8 cellular contexts compared by ENCODE assay signal in the genomic region with DNA sequence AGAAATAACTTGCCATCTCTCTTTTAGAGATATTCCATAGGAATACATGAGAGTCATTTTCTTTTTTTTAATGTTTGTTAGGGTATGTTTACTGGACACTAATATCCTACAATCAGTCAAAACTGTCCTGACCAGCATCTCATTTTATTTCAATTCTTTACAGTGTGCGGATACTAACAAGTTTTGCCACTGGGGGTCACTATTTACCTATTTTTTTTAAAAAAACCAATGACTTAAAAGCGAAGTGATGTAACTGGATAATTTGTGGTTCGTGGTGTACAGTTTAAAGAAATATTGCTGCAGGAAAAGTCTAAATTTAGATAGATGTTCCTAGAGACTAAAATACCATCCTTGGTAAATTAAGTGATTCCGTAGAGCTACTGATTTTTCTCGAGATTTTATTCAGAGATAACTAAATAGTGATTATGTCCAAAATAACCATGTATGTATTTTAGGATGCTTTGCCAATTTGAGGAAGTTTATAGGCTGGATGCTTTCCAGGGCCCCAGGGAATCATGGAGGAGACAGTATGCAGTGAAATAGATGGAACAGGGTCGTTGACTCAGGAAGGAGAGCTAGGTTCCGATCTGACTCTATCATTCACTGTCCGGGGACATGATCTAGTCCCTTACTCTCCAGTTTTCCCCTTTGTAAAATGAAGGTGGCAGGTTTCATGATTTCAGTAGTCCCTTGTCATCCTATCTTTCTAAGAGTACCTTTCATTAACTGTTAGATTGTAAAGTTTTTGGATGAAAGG. TPM values are rescaled to one million over a fixed set of nuclear protein-coding genes. Genes with fewer than 3 reads are reported as not detected.
DNase-seq lines count a peak whose midpoint lies in the region; ATAC-seq, FAIRE-seq and TF ChIP-seq lines count a peak whose summit lies in the region.

No MANE protein-coding gene starts in this region.

- H3K4me1 Mint-ChIP-seq in activated CD8-positive, alpha-beta T cell treated with anti-CD3 and anti-CD28 coated beads for 36 hours (ENCODE audit: low read depth) = no peaks in the 10 kb centered on the region
- H3K4me1 Mint-ChIP-seq in activated CD8-positive, alpha-beta T cell treated with anti-CD3 and anti-CD28 coated beads, Interleukin-2, amount 10 ng/mL, durations not matched to agents 7 days and 5 days (ENCODE audit: low read depth) = no peaks in the 10 kb centered on the region

- H3K4me3 ChIP-seq in WERI-Rb-1 (ENCODE audit: low read depth, low read length) (no peak overlapping the region), cardiac muscle cell (no peak overlapping the region)

- no peaks in the 10 kb centered on the region for H3K27me3 ChIP-seq in WERI-Rb-1 (ENCODE audit: insufficient read depth, low read depth, severe bottlenecking)
- H3K27me3 ChIP-seq in cardiac muscle cell = no peaks in the 10 kb centered on the region

- ATAC-seq in activated CD8-positive, alpha-beta T cell treated with anti-CD3 and anti-CD28 coated beads for 36 hours = peak; percentile 49
- no peak for ATAC-seq in activated CD8-positive, alpha-beta T cell treated with anti-CD3 and anti-CD28 coated beads, Interleukin-2, amount 10 ng/mL, durations not matched to agents 7 days and 5 days

- H3K9me3 Mint-ChIP-seq in activated CD8-positive, alpha-beta T cell treated with anti-CD3 and anti-CD28 coated beads for 36 hours = no peaks in the 10 kb centered on the region
- H3K9me3 Mint-ChIP-seq in activated CD8-positive, alpha-beta T cell treated with anti-CD3 and anti-CD28 coated beads, Interleukin-2, amount 10 ng/mL, durations not matched to agents 7 days and 5 days (ENCODE audit: insufficient read depth) = no peaks in the 10 kb centered on the region

- CTCF ChIA-PET in activated CD8-positive, alpha-beta T cell treated with anti-CD3 and anti-CD28 coated beads for 36 hours (lab: Charles Lee) = interaction anchor here (0.7 to 2.0 kb wide), 6 partner anchors 8 to 1887 kb away, joined by 3 to 6 read pairs (median 3); no protein-coding TSS in a partner anchor
- CTCF ChIA-PET in activated CD8-positive, alpha-beta T cell treated with anti-CD3 and anti-CD28 coated beads, Interleukin-2, amount 10 ng/mL, durations not matched to agents 7 days and 5 days (lab: Charles Lee) = interaction anchor here (0.7 to 0.9 kb wide), 2 partner anchors 10 to 82 kb away, joined by 3 read pairs; a partner anchor contains a TSS
- CTCF ChIA-PET in HEK293T (lab: Yijun Ruan, JAX) = interaction anchor here (0.6 to 1.4 kb wide), 2 partner anchors 8 to 1888 kb away, joined by 3 to 5 read pairs; no protein-coding TSS in a partner anchor

- peak; percentile 54 for TF ChIP-seq CTCF in activated CD8-positive, alpha-beta T cell treated with anti-CD3 and anti-CD28 coated beads for 36 hours (IDR thresholded peaks at IDR 0.05)
- TF ChIP-seq CTCF in WERI-Rb-1 (IDR thresholded peaks at IDR 0.05; ENCODE audit: low read depth, low read length) (no peak), cardiac muscle cell (IDR thresholded peaks at IDR 0.05; ENCODE audit: low read depth, low read length) (peak; percentile 49)

- POLR2A ChIA-PET in activated CD8-positive, alpha-beta T cell treated with anti-CD3 and anti-CD28 coated beads for 36 hours (lab: Charles Lee) = no interaction called here
- POLR2A ChIA-PET in activated CD8-positive, alpha-beta T cell treated with anti-CD3 and anti-CD28 coated beads, Interleukin-2, amount 10 ng/mL, durations not matched to agents 7 days and 5 days (lab: Charles Lee) = no interaction called here
- POLR2A ChIA-PET in HEK293T (lab: Yijun Ruan, JAX) = no interaction called here

- no peak for FAIRE-seq in GM12891 (lab: Jason Lieb, UNC)

- no peak overlapping the region for H3K4me3 Mint-ChIP-seq in activated CD8-positive, alpha-beta T cell treated with anti-CD3 and anti-CD28 coated beads for 36 hours
- H3K4me3 Mint-ChIP-seq in activated CD8-positive, alpha-beta T cell treated with anti-CD3 and anti-CD28 coated beads, Interleukin-2, amount 10 ng/mL, durations not matched to agents 7 days and 5 days = no peak overlapping the region

- peaks cover 20% of the 10 kb centered on the region for H3K27me3 Mint-ChIP-seq in activated CD8-positive, alpha-beta T cell treated with anti-CD3 and anti-CD28 coated beads for 36 hours
- H3K27me3 Mint-ChIP-seq in activated CD8-positive, alpha-beta T cell treated with anti-CD3 and anti-CD28 coated beads, Interleukin-2, amount 10 ng/mL, durations not matched to agents 7 days and 5 days (ENCODE audit: low read depth) = no peaks in the 10 kb centered on the region

- no peaks in the 10 kb centered on the region for H3K4me1 ChIP-seq in cardiac muscle cell (ENCODE audit: low read depth)

- no peaks in the 10 kb centered on the region for H3K36me3 Mint-ChIP-seq in activated CD8-positive, alpha-beta T cell treated with anti-CD3 and anti-CD28 coated beads for 36 hours (ENCODE audit: low read depth)
- H3K36me3 Mint-ChIP-seq in activated CD8-positive, alpha-beta T cell treated with anti-CD3 and anti-CD28 coated beads, Interleukin-2, amount 10 ng/mL, durations not matched to agents 7 days and 5 days (ENCODE audit: low read depth) = no peaks in the 10 kb centered on the region

- peak; percentile 2 for DNase-seq in activated CD8-positive, alpha-beta T cell treated with anti-CD3 and anti-CD28 coated beads for 36 hours
- DNase-seq in activated CD8-positive, alpha-beta T cell treated with anti-CD3 and anti-CD28 coated beads, Interleukin-2, amount 10 ng/mL, durations not matched to agents 7 days and 5 days = no peak
- DNase-seq in HEK293T (ENCODE audit: extremely low spot score) (peak; percentile 7), NCI-H1092 treated with DMSO at 0.1 percent for 48 hours (lab: John Stamatoyannopoulos, UW) (peak; percentile 24), WERI-Rb-1 (peak; percentile 12), cardiac muscle cell (ENCODE audit: low read depth in 1 of 2, low spot score in 1 of 2) (peak; percentile 59 to 65), smooth muscle cell of the brain vasculature (ENCODE audit: low read depth, low spot score) (peak; percentile 2), GM12891 (ENCODE audit: insufficient read length, low spot score) (no peak)

- intact Hi-C loops in activated CD8-positive, alpha-beta T cell treated with anti-CD3 and anti-CD28 coated beads for 36 hours (cut with micrococcal nuclease) = no loop called here

- TF ChIP-seq POLR2A in GM12891 (IDR thresholded peaks at IDR 0.05; ENCODE audit: low read depth, low read length) = no peak

- H3K27ac ChIP-seq in WERI-Rb-1 (no peak overlapping the region), cardiac muscle cell (no peak overlapping the region)

- no peak overlapping the region for H3K27ac Mint-ChIP-seq in activated CD8-positive, alpha-beta T cell treated with anti-CD3 and anti-CD28 coated beads for 36 hours
- no peak overlapping the region for H3K27ac Mint-ChIP-seq in activated CD8-positive, alpha-beta T cell treated with anti-CD3 and anti-CD28 coated beads, Interleukin-2, amount 10 ng/mL, durations not matched to agents 7 days and 5 days

- H3K9me3 ChIP-seq in WERI-Rb-1 (ENCODE audit: severe bottlenecking) (no peaks in the 10 kb centered on the region), cardiac muscle cell (ENCODE audit: low read depth) (no peaks in the 10 kb centered on the region)

- no peaks in the 10 kb centered on the region for H3K36me3 ChIP-seq in WERI-Rb-1
- no peaks in the 10 kb centered on the region for H3K36me3 ChIP-seq in cardiac muscle cell

TF ChIP-seq in HEK293T, 16 proteins besides CTCF, POLR2A, EP300 and RAD21 (continues in another document):
- no peak for TF ChIP-seq CTBP1 (IDR thresholded peaks at IDR 0.05; ENCODE audit: borderline replicate concordance)
- no peak for TF ChIP-seq SUZ12 (IDR thresholded peaks at IDR 0.05)
- TF ChIP-seq FOXK2 (IDR thresholded peaks at IDR 0.05) = no peak
- no peak for TF ChIP-seq L3MBTL2 (conservative IDR thresholded peaks at IDR 0.05)
- no peak for TF ChIP-seq ZNF384 (IDR thresholded peaks at IDR 0.05)
- no peak for TF ChIP-seq NFRKB (IDR thresholded peaks at IDR 0.05)
- TF ChIP-seq ARNT (IDR thresholded peaks at IDR 0.05) = no peak
- TF ChIP-seq FOXA1 (IDR thresholded peaks at IDR 0.05) = no peak
- no peak for TF ChIP-seq BHLHE40 (IDR thresholded peaks at IDR 0.05; ENCODE audit: borderline replicate concordance)
- no peak for TF ChIP-seq ELF4 (IDR thresholded peaks at IDR 0.05)

TF ChIP-seq in GM12891, 5 proteins besides CTCF, POLR2A, EP300 and RAD21:
- TF ChIP-seq TAF1 (IDR thresholded peaks at IDR 0.05; ENCODE audit: low read depth, low read length) = no peak
- TF ChIP-seq SPI1 (IDR thresholded peaks at IDR 0.05; ENCODE audit: low read depth, low read length) = no peak
- TF ChIP-seq POU2F2 (IDR thresholded peaks at IDR 0.05; ENCODE audit: low read depth, low read length) = no peak
- TF ChIP-seq POLR2AphosphoS5 (IDR thresholded peaks at IDR 0.05; ENCODE audit: low read depth, low read length) = no peak
- TF ChIP-seq PAX5 (IDR thresholded peaks at IDR 0.05; ENCODE audit: insufficient read depth, low read length, severe bottlenecking) = no peak

RNA-seq across cellular contexts. Expression of a gene that starts 34.0 kb away (rescaled TPM):
- total RNA-seq in activated CD8-positive, alpha-beta T cell treated with anti-CD3 and anti-CD28 coated beads for 36 hours = 10 to 100 TPM; 13.1 to 14.6 TPM
- total RNA-seq in activated CD8-positive, alpha-beta T cell treated with anti-CD3 and anti-CD28 coated beads, Interleukin-2, amount 10 ng/mL, durations not matched to agents 7 days and 5 days = 10 to 100 TPM; 11.5 to 12.5 TPM
- total RNA-seq in cardiac muscle cell = 7.9 and 10.0 TPM in 2 replicates
- polyA plus RNA-seq in cardiac muscle cell = 13.1 and 17.3 TPM in 2 replicates
- 19.6 TPM for polyA plus RNA-seq in GM12891 (2012; ENCODE audit: low read depth, missing spikeins)

Comparison
In these comparisons a context has a peak if more than half of its experiments do, and no peak if none do; other contexts are left out.
1. DNase-seq: peak in activated CD8-positive, alpha-beta T cell treated with anti-CD3 and anti-CD28 coated beads for 36 hours (single experiment), HEK293T (single experiment), NCI-H1092 treated with DMSO at 0.1 percent for 48 hours (single experiment), WERI-Rb-1 (single experiment), cardiac muscle cell (2 of 2) and smooth muscle cell of the brain vasculature (single experiment); none in activated CD8-positive, alpha-beta T cell treated with anti-CD3 and anti-CD28 coated beads, Interleukin-2, amount 10 ng/mL, durations not matched to agents 7 days and 5 days (single experiment) and GM12891 (single experiment).